ENCODE assay signal across 9 cellular contexts in genomic region chr2:174334278-174334715, GRCh38. TPM values are rescaled to one million over a fixed set of nuclear protein-coding genes. Genes with fewer than 3 reads are reported as not detected.
A peak's percentile ranks its signal among the peaks of the same experiment; 100 is the strongest.
DNase-seq lines count a peak whose midpoint lies in the region; ATAC-seq, FAIRE-seq and TF ChIP-seq lines count a peak whose summit lies in the region.
"Had no signal": no experiment of that assay in that cellular context is flagged by ENCODE, and none has a peak within 500 bp of the region (broad histone marks: within the 10 kb centered on the region; RNA-seq: fewer than 3 reads in every experiment).

No MANE protein-coding gene starts in this region.

- no peak for TF ChIP-seq EP300 in HepG2 (IDR thresholded peaks at IDR 0.05; ENCODE audit: low read depth in 2 of 2, low read length in 2 of 2)
- no peak for TF ChIP-seq EP300 in HepG2 (CRISPR knock-in tag; IDR thresholded peaks at IDR 0.05; ENCODE audit: borderline replicate concordance)
- TF ChIP-seq EP300 in suprapubic skin (IDR thresholded peaks at IDR 0.05), result no peak

- no peak for TF ChIP-seq RAD21 in HepG2 (CRISPR knock-in tag; IDR thresholded peaks at IDR 0.05)

- H3K36me3 ChIP-seq in HepG2 (replicated peaks in 1 of 2; ENCODE audit: control insufficient read depth in 1 of 2, insufficient read depth in 2 of 2, low read length in 2 of 2) (no peaks in the 10 kb centered on the region), right lobe of liver (no peaks in the 10 kb centered on the region), suprapubic skin (no peaks in the 10 kb centered on the region)

- in situ Hi-C loops in HepG2 (cut with HindIII; ENCODE audit: extremely low pct_ligation_motif_present, low pct_unique_long_range_greater_than_20kb), result loop anchor here (5.0 kb wide), 1 partner anchor 87 kb away; the partner anchor contains the start of gene OLA1

- no peak overlapping the region for H2AFZ ChIP-seq in HepG2 (ENCODE audit: low read length)

- H3K4me1 ChIP-seq in HepG2 (ENCODE audit: insufficient read depth, low read length) (peaks cover 50% of the 10 kb centered on the region), right lobe of liver (peaks cover 0 to 34% (median 0%) of the 10 kb centered on the region in 4 donors), suprapubic skin (peaks cover 52% of the 10 kb centered on the region)

- H3K4me3 ChIP-seq in HepG2 (replicated peaks in 1 of 3; ENCODE audit: insufficient read depth in 1 of 3, low read depth in 2 of 3, low read length in 3 of 3), result peak overlapping the region; percentile 35 to 72 (median 63)
- H3K4me3 ChIP-seq in right lobe of liver, result no peak overlapping the region
- H3K4me3 ChIP-seq in suprapubic skin, result peak overlapping the region; percentile 53

- CTCF ChIA-PET in HepG2 (lab: Yijun Ruan, JAX; ENCODE audit: low intra/inter-chr PET ratio, low total read pairs), result no interaction called here

- TF ChIP-seq CTCF in HepG2 (CRISPR knock-in tag; IDR thresholded peaks at IDR 0.05) (no peak), right lobe of liver (IDR thresholded peaks at IDR 0.05) (no peak), suprapubic skin (IDR thresholded peaks at IDR 0.05) (no peak)

- DNase-seq in HepG2 (ENCODE audit: low spot score), result no peak
- DNase-seq in right lobe of liver, result no peak
- peak; percentile 53 for DNase-seq in NCI-H2227 (lab: John Stamatoyannopoulos, UW; ENCODE audit: unreplicated experiment)
- peak; percentile 75 for DNase-seq in fibroblast of peridontal ligament (ENCODE audit: extremely low read depth)
- DNase-seq in suprapubic skin (ENCODE audit: low spot score in 2 of 2), result peak in 1 of 2 donors; percentile 73
- DNase-seq in C1 segment of cervical spinal cord (lab: John Stamatoyannopoulos, UW), result no peak
- DNase-seq in H4 (ENCODE audit: low spot score), result no peak
- DNase-seq: NCI-H2171 treated with DMSO at 0.1 percent for 48 hours had no signal

- 27% methylated on average over 11 of the region's 11 CpGs for WGBS in HepG2 (ENCODE audit: low lambda C conversion rate)
- WGBS in right lobe of liver (ENCODE audit: insufficient coverage, low coverage, low lambda C conversion rate, missing lambda C conversion rate), result 11% methylated on average over 7 of the region's 11 CpGs
- WGBS in suprapubic skin, result 27% methylated on average over 11 of the region's 11 CpGs

- ATAC-seq in HepG2, result peak; percentile 26
- no peak for ATAC-seq in right lobe of liver
- ATAC-seq in GM18861 (IDR thresholded peaks at IDR 0.05; ENCODE audit: unreplicated experiment), result no peak

- no peak overlapping the region for H3K27ac ChIP-seq in HepG2 (ENCODE audit: extremely low read length, insufficient read depth, low read length)
- H3K27ac ChIP-seq in right lobe of liver, result no peak overlapping the region
- no peak overlapping the region for H3K27ac ChIP-seq in suprapubic skin

- TF ChIP-seq POLR2A in HepG2 (IDR thresholded peaks at IDR 0.05; ENCODE audit: insufficient read depth in 1 of 2, low read depth in 2 of 2, low read length in 2 of 2) (no peak), right lobe of liver (IDR thresholded peaks at IDR 0.05) (no peak), suprapubic skin (IDR thresholded peaks at IDR 0.05) (no peak)

- no peak for FAIRE-seq in HepG2 (lab: Jason Lieb, UNC)

- H3K4me2 ChIP-seq in HepG2 (ENCODE audit: low read depth, low read length), result peak overlapping the region; percentile 98

- H3K9ac ChIP-seq in HepG2 (ENCODE audit: insufficient read depth, low read depth, low read length), result no peak overlapping the region

- H3K79me2 ChIP-seq in HepG2 (ENCODE audit: insufficient read depth, low read length), result no peaks in the 10 kb centered on the region

- intact Hi-C loops in HepG2 (cut with micrococcal nuclease; ENCODE audit: unreplicated experiment) (loop anchor here (5.0 kb wide), 1 partner anchor 87 kb away; the partner anchor contains the start of gene OLA1), right lobe of liver (cut with DNase I) (no loop called here)

- no peaks in the 10 kb centered on the region for H3K9me3 ChIP-seq in HepG2 (ENCODE audit: low read length)
- no peaks in the 10 kb centered on the region for H3K9me3 ChIP-seq in right lobe of liver
- no peaks in the 10 kb centered on the region for H3K9me3 ChIP-seq in suprapubic skin

- H3K27me3 ChIP-seq in HepG2 (ENCODE audit: control insufficient read depth in 1 of 2, insufficient read depth in 2 of 2, low read length in 2 of 2), result peaks cover 18 to 89% of the 10 kb centered on the region in 2 experiments
- H3K27me3 ChIP-seq in right lobe of liver, result peaks cover 31 to 73% of the 10 kb centered on the region in 2 donors
- peaks cover 99% of the 10 kb centered on the region for H3K27me3 ChIP-seq in suprapubic skin

- H4K20me1 ChIP-seq in HepG2 (ENCODE audit: insufficient read depth, low read length), result peaks cover 3% of the 10 kb centered on the region; the same call in 1 of the 2 replicates

- POLR2A ChIA-PET in HepG2 (lab: Yijun Ruan, JAX), result interaction anchor here (0.6 to 1.2 kb wide), 2 partner anchors 61 to 84 kb away, joined by 3 read pairs; partner anchors contain the start of gene SCRN3

- BruUV-seq in HepG2 (replicated peaks; lab: Mats Ljungman, UMichigan), result no TSS peak

TF ChIP-seq in HepG2, 621 proteins besides CTCF, POLR2A, EP300 and RAD21:
- TF ChIP-seq ZNF646 (CRISPR knock-in tag; IDR thresholded peaks at IDR 0.05) (0 out of 2 replicates have a peak, but pooled peaks have one; percentile 18), NCOA1 (CRISPR knock-in tag; IDR thresholded peaks at IDR 0.05) (0 out of 2 replicates have a peak, but pooled peaks have one; percentile 11), ZBTB7B (CRISPR knock-in tag; IDR thresholded peaks at IDR 0.05) (no peak)

RNA-seq across cellular contexts. Expression of gene SP9, which starts 0.5 kb away (rescaled TPM):
- total RNA-seq in HepG2 (2016; rRNA removed; fragmentation: Illumina TruSeq; extraction: Trizol) (not detected in 2 replicates), right lobe of liver (not detected), suprapubic skin (1 to 10 TPM in 1 of 4 donors, under 1 TPM in 3; 0.23 to 1.8 (median 0.44) TPM)
- total RNA-seq in HepG2 (2016; cell fraction: cytosol; rRNA removed; fragmentation: Illumina TruSeq; extraction: Trizol; ENCODE audit: low read depth), result not detected in 2 replicates
- total RNA-seq in HepG2 (2016; cell fraction: insoluble cytoplasmic fraction; rRNA removed; fragmentation: Illumina TruSeq; extraction: Trizol), result not detected in 2 replicates
- total RNA-seq in HepG2 (2016; cell fraction: membrane; rRNA removed; fragmentation: Illumina TruSeq; extraction: Trizol), result not detected in 2 replicates
- not detected in 2 replicates for total RNA-seq in HepG2 (2016; cell fraction: nucleus; rRNA removed; fragmentation: Illumina TruSeq; extraction: Trizol)
- not detected in 2 replicates for polyA plus RNA-seq in HepG2 (2011; rRNA removed)
- polyA plus RNA-seq in HepG2 (2011; cell fraction: cytosol; rRNA removed), result not detected in 2 replicates
- polyA plus RNA-seq in HepG2 (2011; cell fraction: nucleus; rRNA removed), result not detected in 2 replicates
- 0.07 TPM in 1 of 2 replicates, not detected in the other for polyA plus RNA-seq in HepG2 (2012)
- not detected in 2 replicates for polyA plus RNA-seq in HepG2 (2016; cell fraction: cytosol; fragmentation: Illumina TruSeq; extraction: Trizol; ENCODE audit: low read depth)
- not detected in 2 replicates for polyA plus RNA-seq in HepG2 (2016; cell fraction: insoluble cytoplasmic fraction; fragmentation: Illumina TruSeq; extraction: Trizol; ENCODE audit: low read depth)
- polyA plus RNA-seq in HepG2 (2016; cell fraction: membrane; fragmentation: Illumina TruSeq; extraction: Trizol; ENCODE audit: low read depth), result not detected in 2 replicates
- not detected in 2 replicates for polyA plus RNA-seq in HepG2 (2016; cell fraction: nucleus; fragmentation: Illumina TruSeq; extraction: Trizol; ENCODE audit: insufficient read depth, low read depth)
- not detected in 2 replicates for polyA minus RNA-seq in HepG2 (2011; rRNA and poly(A)+ RNA removed; ENCODE audit: low replicate concordance)
- polyA minus RNA-seq in HepG2 (2011; cell fraction: cytosol; rRNA and poly(A)+ RNA removed), result not detected in 2 replicates
- polyA minus RNA-seq in HepG2 (2011; cell fraction: nucleus; rRNA and poly(A)+ RNA removed), result not detected in 2 replicates
- 0.10 TPM in 2 replicates for total RNA-seq in H4 (2014; rRNA removed; shearing (Covaris generic))

Comparison
In these comparisons a context has a peak if more than half of its experiments do, and no peak if none do; other contexts are left out.
1. H3K4me3 ChIP-seq: peak in HepG2 (3 of 3) and suprapubic skin (single experiment); none in right lobe of liver (0 of 3).
2. DNase-seq: peak in NCI-H2227 (single experiment) and fibroblast of peridontal ligament (single experiment); none in HepG2 (single experiment), right lobe of liver (0 of 3), C1 segment of cervical spinal cord (0 of 14) and H4 (single experiment).